In the genomic region with DNA sequence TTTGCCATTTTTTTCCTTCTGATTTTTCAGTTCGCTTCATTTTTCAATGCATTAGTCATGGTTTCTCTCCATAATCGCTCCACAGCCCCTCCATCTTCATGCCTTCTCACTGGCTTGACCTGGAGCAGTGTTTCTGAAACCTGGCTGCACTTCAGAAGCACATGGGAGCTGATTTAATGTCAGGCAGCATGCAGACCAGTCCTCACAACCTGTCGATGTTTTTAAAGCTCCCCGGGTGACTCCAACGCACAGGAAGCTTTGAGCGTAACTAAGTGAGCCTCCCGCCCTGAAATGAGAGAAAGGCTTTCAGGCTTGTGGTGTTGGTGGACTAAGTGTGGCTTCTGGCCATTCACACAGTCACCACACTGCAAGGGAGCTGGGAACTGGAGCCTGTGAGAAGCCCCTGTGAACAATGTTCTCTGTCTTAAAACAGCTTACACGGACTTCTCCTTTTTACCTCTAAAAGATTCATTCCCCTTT, we compare ENCODE assay signal across 9 cellular contexts. TPM values are rescaled to one million over a fixed set of nuclear protein-coding genes. Genes with fewer than 3 reads are reported as not detected.
DNase-seq lines count a peak whose midpoint lies in the region; ATAC-seq lines count a peak whose summit lies in the region.
"Had no signal": no experiment of that assay in that cellular context is flagged by ENCODE, and none has a peak within 500 bp of the region (broad histone marks: within the 10 kb centered on the region; RNA-seq: fewer than 3 reads in every experiment).

No MANE protein-coding gene starts in this region.

- H3K18ac ChIP-seq in mesendoderm (ENCODE audit: low read length), result no peak overlapping the region

- no peak overlapping the region for H3K4me2 ChIP-seq in mesendoderm (ENCODE audit: low read length)

- H3K56ac ChIP-seq in mesendoderm (ENCODE audit: low read length), result no peak overlapping the region

- no peak overlapping the region for H3K9ac ChIP-seq in mesendoderm (ENCODE audit: low read length)

- CTCF ChIA-PET in activated CD4-positive, alpha-beta T cell treated with anti-CD3 and anti-CD28 coated beads, Interleukin-2, amount 10 ng/mL, durations not matched to agents 7 days and 5 days (lab: Charles Lee), result interaction anchor here (0.6 to 0.9 kb wide), 2 partner anchors 180 to 441 kb away, joined by 3 to 4 read pairs; no protein-coding TSS in a partner anchor

- peaks cover 10% of the 10 kb centered on the region for H3K4me1 Mint-ChIP-seq in activated CD4-positive, alpha-beta T cell treated with anti-CD3 and anti-CD28 coated beads, Interleukin-2, amount 10 ng/mL, durations not matched to agents 7 days and 5 days
- H3K4me1 Mint-ChIP-seq: IgD-negative memory B cell had no signal

- no peaks in the 10 kb centered on the region for H3K36me3 ChIP-seq in mesendoderm (ENCODE audit: control insufficient read depth, insufficient read depth, low read length)

- no peak overlapping the region for H2BK120ac ChIP-seq in mesendoderm (ENCODE audit: low read depth, low read length)

- H4K8ac ChIP-seq in mesendoderm (ENCODE audit: low read depth, low read length), result no peak overlapping the region

- H3K36me3 Mint-ChIP-seq in activated CD4-positive, alpha-beta T cell treated with anti-CD3 and anti-CD28 coated beads, Interleukin-2, amount 10 ng/mL, durations not matched to agents 7 days and 5 days (ENCODE audit: low read depth), result no peaks in the 10 kb centered on the region

- no peak overlapping the region for H2BK15ac ChIP-seq in mesendoderm (replicated peaks; ENCODE audit: low read depth)

- POLR2A ChIA-PET in activated CD4-positive, alpha-beta T cell treated with anti-CD3 and anti-CD28 coated beads, Interleukin-2, amount 10 ng/mL, durations not matched to agents 7 days and 5 days (lab: Charles Lee), result no interaction called here

- H3K27ac Mint-ChIP-seq in activated CD4-positive, alpha-beta T cell treated with anti-CD3 and anti-CD28 coated beads, Interleukin-2, amount 10 ng/mL, durations not matched to agents 7 days and 5 days, result no peak overlapping the region
- H3K27ac Mint-ChIP-seq: IgD-negative memory B cell had no signal

- H3K27me3 ChIP-seq in mesendoderm (ENCODE audit: insufficient read depth, low read length, poor library complexity), result no peaks in the 10 kb centered on the region

- no peak overlapping the region for H3K4ac ChIP-seq in mesendoderm (ENCODE audit: low read depth, low read length)

- no peaks in the 10 kb centered on the region for H3K4me1 ChIP-seq in mesendoderm (ENCODE audit: control insufficient read depth, low read depth, low read length)

- no peak overlapping the region for H3K4me3 Mint-ChIP-seq in activated CD4-positive, alpha-beta T cell treated with anti-CD3 and anti-CD28 coated beads, Interleukin-2, amount 10 ng/mL, durations not matched to agents 7 days and 5 days
- H3K4me3 Mint-ChIP-seq: IgD-negative memory B cell had no signal

- no peak overlapping the region for H3K27ac ChIP-seq in mesendoderm (ENCODE audit: low read depth, low read length)

- no peak overlapping the region for H2AK5ac ChIP-seq in mesendoderm (ENCODE audit: low read length)

- WGBS in mesendoderm (ENCODE audit: extremely low coverage, insufficient coverage, low lambda C conversion rate), result no CpG with 5 or more reads among the region's 8 CpGs

- H3K23ac ChIP-seq in mesendoderm (ENCODE audit: low read length), result no peak overlapping the region

- H3K27me3 Mint-ChIP-seq in activated CD4-positive, alpha-beta T cell treated with anti-CD3 and anti-CD28 coated beads, Interleukin-2, amount 10 ng/mL, durations not matched to agents 7 days and 5 days, result peaks cover 20% of the 10 kb centered on the region

- H3K4me3 ChIP-seq in mesendoderm (ENCODE audit: low read length), result no peak overlapping the region

- DNase-seq in DMS53 (lab: John Stamatoyannopoulos, UW), result peak; percentile 61
- DNase-seq in KBM-7, result peak; percentile 81
- DNase-seq in amniotic epithelial cell (ENCODE audit: low read depth), result peak; percentile 47
- peak; percentile 35 for DNase-seq in mesendoderm
- DNase-seq in stimulated activated CD4-positive, alpha-beta T cell treated with anti-CD3 and anti-CD28 coated beads, Interleukin-4, amount 100 ng/mL, for 4 hours, result no peak
- no peak for DNase-seq in activated CD4-positive, alpha-beta T cell treated with anti-CD3 and anti-CD28 coated beads, Interleukin-2, amount 10 ng/mL, durations not matched to agents 7 days and 5 days

- no peaks in the 10 kb centered on the region for H3K79me1 ChIP-seq in mesendoderm (ENCODE audit: low read length)

- H3K79me2 ChIP-seq in mesendoderm (ENCODE audit: control insufficient read depth, insufficient read depth, low read length), result no peaks in the 10 kb centered on the region

- no peak overlapping the region for H4K5ac ChIP-seq in mesendoderm (ENCODE audit: low read length)

- ATAC-seq in HG03378 (IDR thresholded peaks at IDR 0.05; ENCODE audit: unreplicated experiment) (no peak), HG03354 (IDR thresholded peaks at IDR 0.05; ENCODE audit: poor library complexity, severe bottlenecking, unreplicated experiment) (no peak)

- in situ Hi-C loops in KBM-7 (cut with MboI; ENCODE audit: low pct_unique_long_range_greater_than_20kb, low sequenced_read_pairs), result no loop called here

- H3K9me3 Mint-ChIP-seq in activated CD4-positive, alpha-beta T cell treated with anti-CD3 and anti-CD28 coated beads, Interleukin-2, amount 10 ng/mL, durations not matched to agents 7 days and 5 days, result no peaks in the 10 kb centered on the region
- H3K9me3 Mint-ChIP-seq: IgD-negative memory B cell had no signal

- no peak overlapping the region for H2BK5ac ChIP-seq in mesendoderm (ENCODE audit: low read length)

RNA-seq across cellular contexts. Expression of a gene that starts 16.8 kb away (rescaled TPM):
- 29.1 TPM for polyA plus RNA-seq in mesendoderm (2013, experiment 1 of 2)
- 29.1 TPM for polyA plus RNA-seq in mesendoderm (2013, experiment 2 of 2)
- total RNA-seq in activated CD4-positive, alpha-beta T cell treated with anti-CD3 and anti-CD28 coated beads, Interleukin-2, amount 10 ng/mL, durations not matched to agents 7 days and 5 days, result 10 to 100 TPM; 45.9 to 52.2 TPM

RNA-seq across cellular contexts. Expression of a gene that starts 31.7 kb away (rescaled TPM):
- polyA plus RNA-seq in mesendoderm (2013, experiment 1 of 2), result 5.5 TPM
- 4.6 TPM for polyA plus RNA-seq in mesendoderm (2013, experiment 2 of 2)
- 1 to 10 TPM; 8.6 to 8.8 TPM for total RNA-seq in activated CD4-positive, alpha-beta T cell treated with anti-CD3 and anti-CD28 coated beads, Interleukin-2, amount 10 ng/mL, durations not matched to agents 7 days and 5 days

RNA-seq across cellular contexts. Expression of a gene that starts 31.9 kb away (rescaled TPM):
- polyA plus RNA-seq in mesendoderm (2013, experiment 1 of 2), result 15.1 TPM
- polyA plus RNA-seq in mesendoderm (2013, experiment 2 of 2), result 15.9 TPM
- total RNA-seq in activated CD4-positive, alpha-beta T cell treated with anti-CD3 and anti-CD28 coated beads, Interleukin-2, amount 10 ng/mL, durations not matched to agents 7 days and 5 days, result 10 to 100 TPM; 27.0 to 32.4 TPM

RNA-seq across cellular contexts. Expression of a gene that starts 37.7 kb away (rescaled TPM):
- 0.18 TPM for polyA plus RNA-seq in mesendoderm (2013, experiment 1 of 2)
- 0.24 TPM for polyA plus RNA-seq in mesendoderm (2013, experiment 2 of 2)
- total RNA-seq in activated CD4-positive, alpha-beta T cell treated with anti-CD3 and anti-CD28 coated beads, Interleukin-2, amount 10 ng/mL, durations not matched to agents 7 days and 5 days, result under 1 TPM; 0.23 to 0.35 TPM

Comparison
In these comparisons a context has a peak if more than half of its experiments do, and no peak if none do; other contexts are left out.
1. DNase-seq: peak in DMS53 (single experiment), KBM-7 (single experiment), amniotic epithelial cell (single experiment) and mesendoderm (single experiment); none in stimulated activated CD4-positive, alpha-beta T cell treated with anti-CD3 and anti-CD28 coated beads, Interleukin-4, amount 100 ng/mL, for 4 hours (0 of 2) and activated CD4-positive, alpha-beta T cell treated with anti-CD3 and anti-CD28 coated beads, Interleukin-2, amount 10 ng/mL, durations not matched to agents 7 days and 5 days (single experiment).